1 cellular context compared by ENCODE assay signal in the genomic region with DNA sequence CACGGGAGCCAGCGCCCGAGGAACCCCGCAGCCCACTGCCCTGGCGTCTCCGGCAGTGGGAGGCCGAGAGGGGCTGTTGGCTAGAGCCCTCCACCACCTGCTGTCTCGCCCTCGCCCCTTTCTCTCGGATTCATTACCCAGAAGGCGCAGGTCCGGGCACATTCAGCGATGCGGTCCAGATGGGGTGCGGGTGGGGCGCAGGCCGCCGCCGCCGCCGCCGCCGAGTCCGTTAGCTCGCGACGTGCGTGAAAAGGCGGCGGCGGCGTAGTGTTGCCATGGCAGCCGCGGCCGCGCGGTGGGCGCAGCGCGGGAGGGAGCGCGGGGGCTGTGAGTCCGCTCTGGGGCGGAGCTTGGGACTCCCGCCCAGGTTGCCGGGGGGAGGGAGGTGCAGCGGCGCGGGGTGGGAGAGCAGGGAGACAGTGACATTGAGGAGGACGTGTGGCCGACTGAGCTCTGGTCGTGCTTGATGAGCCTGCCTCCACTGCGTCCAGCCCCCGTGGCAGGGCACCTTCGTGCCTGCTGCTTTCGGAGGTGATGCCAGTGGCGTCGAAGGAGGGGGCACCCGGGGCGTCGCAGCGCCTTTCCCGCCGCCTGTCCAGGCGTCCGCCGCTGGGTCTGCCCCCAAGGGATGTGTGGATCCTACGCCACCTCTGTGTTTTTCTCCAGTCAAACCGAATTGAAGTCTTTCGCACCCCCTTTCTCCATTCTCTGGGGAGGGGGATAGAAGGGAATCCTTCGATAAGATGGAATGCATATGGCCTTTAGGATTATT.
TF ChIP-seq lines count a peak whose summit lies in the region.

A gene (minus strand): TSS at position 358 of the 772 bp plus-strand sequence. CDS start 23,774 bp downstream, outside the sequence.

TF ChIP-seq in HepG2, 621 proteins besides CTCF, POLR2A, EP300 and RAD21 (continued from another document and continues in another):
- TF ChIP-seq SMARCC2 (IDR thresholded peaks at IDR 0.05), result no peak
- TF ChIP-seq ZNF883 (CRISPR knock-in tag; IDR thresholded peaks at IDR 0.05; ENCODE audit: not compliant biosample characterization), result no peak
- no peak for TF ChIP-seq MXD4 (CRISPR knock-in tag; IDR thresholded peaks at IDR 0.05)
- TF ChIP-seq PAX8 (CRISPR knock-in tag; IDR thresholded peaks at IDR 0.05; ENCODE audit: borderline replicate concordance), result no peak
- no peak for TF ChIP-seq ZNF121 (CRISPR knock-in tag; IDR thresholded peaks at IDR 0.05)
- no peak for TF ChIP-seq JUN (CRISPR knock-in tag; IDR thresholded peaks at IDR 0.05)
- TF ChIP-seq PAF1 (CRISPR knock-in tag; IDR thresholded peaks at IDR 0.05), result no peak
- TF ChIP-seq HNRNPLL (IDR thresholded peaks at IDR 0.05; ENCODE audit: low read depth, low read length, poor library complexity, severe bottlenecking), result peak; percentile 91
- no peak for TF ChIP-seq BRD4 (CRISPR knock-in tag; IDR thresholded peaks at IDR 0.05)
- TF ChIP-seq, protein P1, sequence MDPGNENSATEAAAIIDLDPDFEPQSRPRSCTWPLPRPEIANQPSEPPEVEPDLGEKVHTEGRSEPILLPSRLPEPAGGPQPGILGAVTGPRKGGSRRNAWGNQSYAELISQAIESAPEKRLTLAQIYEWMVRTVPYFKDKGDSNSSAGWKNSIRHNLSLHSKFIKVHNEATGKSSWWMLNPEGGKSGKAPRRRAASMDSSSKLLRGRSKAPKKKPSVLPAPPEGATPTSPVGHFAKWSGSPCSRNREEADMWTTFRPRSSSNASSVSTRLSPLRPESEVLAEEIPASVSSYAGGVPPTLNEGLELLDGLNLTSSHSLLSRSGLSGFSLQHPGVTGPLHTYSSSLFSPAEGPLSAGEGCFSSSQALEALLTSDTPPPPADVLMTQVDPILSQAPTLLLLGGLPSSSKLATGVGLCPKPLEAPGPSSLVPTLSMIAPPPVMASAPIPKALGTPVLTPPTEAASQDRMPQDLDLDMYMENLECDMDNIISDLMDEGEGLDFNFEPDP (CRISPR knock-in tag; conservative IDR thresholded peaks at IDR 0.05), result no peak
- 0 out of 2 replicates have a peak, but pooled peaks have one; percentile 20 for TF ChIP-seq ZMYM3 (CRISPR knock-in tag; IDR thresholded peaks at IDR 0.05)
- TF ChIP-seq NFKB2 (CRISPR knock-in tag; IDR thresholded peaks at IDR 0.05; ENCODE audit: borderline replicate concordance), result peak; percentile 77; the same call in 1 of the 2 replicates
- peak; percentile 79; the same call in 1 of the 2 replicates for TF ChIP-seq DMAP1 (CRISPR knock-in tag; IDR thresholded peaks at IDR 0.05)
- no peak for TF ChIP-seq MAFF (IDR thresholded peaks at IDR 0.05; ENCODE audit: low read depth, low read length)
- no peak for TF ChIP-seq ZNF432 (CRISPR knock-in tag; IDR thresholded peaks at IDR 0.05; ENCODE audit: borderline replicate concordance)
- no peak for TF ChIP-seq TEAD2 (CRISPR knock-in tag; IDR thresholded peaks at IDR 0.05)
- TF ChIP-seq, protein P2, sequence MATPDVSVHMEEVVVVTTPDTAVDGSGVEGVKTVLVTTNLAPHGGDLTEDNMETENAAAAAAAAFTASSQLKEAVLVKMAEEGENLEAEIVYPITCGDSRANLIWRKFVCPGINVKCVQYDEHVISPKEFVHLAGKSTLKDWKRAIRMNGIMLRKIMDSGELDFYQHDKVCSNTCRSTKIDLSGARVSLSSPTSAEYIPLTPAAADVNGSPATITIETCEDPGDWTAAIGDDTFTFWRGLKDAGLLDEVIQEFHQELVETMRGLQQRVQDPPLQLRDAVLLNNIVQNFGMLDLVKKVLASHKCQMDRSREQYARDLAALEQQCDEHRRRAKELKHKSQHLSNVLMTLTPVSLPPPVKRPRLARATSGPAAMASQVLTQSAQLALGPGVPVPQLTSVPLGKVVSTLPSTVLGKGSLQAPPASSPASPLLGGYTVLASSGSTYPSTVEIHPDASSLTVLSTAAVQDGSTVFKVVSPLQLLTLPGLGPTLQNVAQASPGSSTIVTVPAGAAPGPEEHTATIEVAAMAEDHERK (CRISPR knock-in tag; IDR thresholded peaks at IDR 0.05; ENCODE audit: low read depth), result 0 out of 2 replicates have a peak, but pooled peaks have one; percentile 15
- TF ChIP-seq, protein P3, sequence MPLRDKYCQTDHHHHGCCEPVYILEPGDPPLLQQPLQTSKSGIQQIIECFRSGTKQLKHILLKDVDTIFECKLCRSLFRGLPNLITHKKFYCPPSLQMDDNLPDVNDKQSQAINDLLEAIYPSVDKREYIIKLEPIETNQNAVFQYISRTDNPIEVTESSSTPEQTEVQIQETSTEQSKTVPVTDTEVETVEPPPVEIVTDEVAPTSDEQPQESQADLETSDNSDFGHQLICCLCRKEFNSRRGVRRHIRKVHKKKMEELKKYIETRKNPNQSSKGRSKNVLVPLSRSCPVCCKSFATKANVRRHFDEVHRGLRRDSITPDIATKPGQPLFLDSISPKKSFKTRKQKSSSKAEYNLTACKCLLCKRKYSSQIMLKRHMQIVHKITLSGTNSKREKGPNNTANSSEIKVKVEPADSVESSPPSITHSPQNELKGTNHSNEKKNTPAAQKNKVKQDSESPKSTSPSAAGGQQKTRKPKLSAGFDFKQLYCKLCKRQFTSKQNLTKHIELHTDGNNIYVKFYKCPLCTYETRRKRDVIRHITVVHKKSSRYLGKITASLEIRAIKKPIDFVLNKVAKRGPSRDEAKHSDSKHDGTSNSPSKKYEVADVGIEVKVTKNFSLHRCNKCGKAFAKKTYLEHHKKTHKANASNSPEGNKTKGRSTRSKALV (CRISPR knock-in tag; IDR thresholded peaks at IDR 0.05), result no peak
- TF ChIP-seq PTBP1 (IDR thresholded peaks at IDR 0.05; ENCODE audit: low read depth, low read length, poor library complexity, severe bottlenecking), result no peak
- TF ChIP-seq, protein P4, sequence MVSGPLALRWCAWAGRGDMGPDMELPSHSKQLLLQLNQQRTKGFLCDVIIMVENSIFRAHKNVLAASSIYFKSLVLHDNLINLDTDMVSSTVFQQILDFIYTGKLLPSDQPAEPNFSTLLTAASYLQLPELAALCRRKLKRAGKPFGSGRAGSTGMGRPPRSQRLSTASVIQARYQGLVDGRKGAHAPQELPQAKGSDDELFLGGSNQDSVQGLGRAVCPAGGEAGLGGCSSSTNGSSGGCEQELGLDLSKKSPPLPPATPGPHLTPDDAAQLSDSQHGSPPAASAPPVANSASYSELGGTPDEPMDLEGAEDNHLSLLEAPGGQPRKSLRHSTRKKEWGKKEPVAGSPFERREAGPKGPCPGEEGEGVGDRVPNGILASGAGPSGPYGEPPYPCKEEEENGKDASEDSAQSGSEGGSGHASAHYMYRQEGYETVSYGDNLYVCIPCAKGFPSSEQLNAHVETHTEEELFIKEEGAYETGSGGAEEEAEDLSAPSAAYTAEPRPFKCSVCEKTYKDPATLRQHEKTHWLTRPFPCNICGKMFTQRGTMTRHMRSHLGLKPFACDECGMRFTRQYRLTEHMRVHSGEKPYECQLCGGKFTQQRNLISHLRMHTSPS (CRISPR knock-in tag; IDR thresholded peaks at IDR 0.05; ENCODE audit: low read depth), result peak; percentile 62; the same call in 1 of the 2 replicates
- no peak for TF ChIP-seq ZNF160 (CRISPR knock-in tag; IDR thresholded peaks at IDR 0.05)
- TF ChIP-seq, protein P5, sequence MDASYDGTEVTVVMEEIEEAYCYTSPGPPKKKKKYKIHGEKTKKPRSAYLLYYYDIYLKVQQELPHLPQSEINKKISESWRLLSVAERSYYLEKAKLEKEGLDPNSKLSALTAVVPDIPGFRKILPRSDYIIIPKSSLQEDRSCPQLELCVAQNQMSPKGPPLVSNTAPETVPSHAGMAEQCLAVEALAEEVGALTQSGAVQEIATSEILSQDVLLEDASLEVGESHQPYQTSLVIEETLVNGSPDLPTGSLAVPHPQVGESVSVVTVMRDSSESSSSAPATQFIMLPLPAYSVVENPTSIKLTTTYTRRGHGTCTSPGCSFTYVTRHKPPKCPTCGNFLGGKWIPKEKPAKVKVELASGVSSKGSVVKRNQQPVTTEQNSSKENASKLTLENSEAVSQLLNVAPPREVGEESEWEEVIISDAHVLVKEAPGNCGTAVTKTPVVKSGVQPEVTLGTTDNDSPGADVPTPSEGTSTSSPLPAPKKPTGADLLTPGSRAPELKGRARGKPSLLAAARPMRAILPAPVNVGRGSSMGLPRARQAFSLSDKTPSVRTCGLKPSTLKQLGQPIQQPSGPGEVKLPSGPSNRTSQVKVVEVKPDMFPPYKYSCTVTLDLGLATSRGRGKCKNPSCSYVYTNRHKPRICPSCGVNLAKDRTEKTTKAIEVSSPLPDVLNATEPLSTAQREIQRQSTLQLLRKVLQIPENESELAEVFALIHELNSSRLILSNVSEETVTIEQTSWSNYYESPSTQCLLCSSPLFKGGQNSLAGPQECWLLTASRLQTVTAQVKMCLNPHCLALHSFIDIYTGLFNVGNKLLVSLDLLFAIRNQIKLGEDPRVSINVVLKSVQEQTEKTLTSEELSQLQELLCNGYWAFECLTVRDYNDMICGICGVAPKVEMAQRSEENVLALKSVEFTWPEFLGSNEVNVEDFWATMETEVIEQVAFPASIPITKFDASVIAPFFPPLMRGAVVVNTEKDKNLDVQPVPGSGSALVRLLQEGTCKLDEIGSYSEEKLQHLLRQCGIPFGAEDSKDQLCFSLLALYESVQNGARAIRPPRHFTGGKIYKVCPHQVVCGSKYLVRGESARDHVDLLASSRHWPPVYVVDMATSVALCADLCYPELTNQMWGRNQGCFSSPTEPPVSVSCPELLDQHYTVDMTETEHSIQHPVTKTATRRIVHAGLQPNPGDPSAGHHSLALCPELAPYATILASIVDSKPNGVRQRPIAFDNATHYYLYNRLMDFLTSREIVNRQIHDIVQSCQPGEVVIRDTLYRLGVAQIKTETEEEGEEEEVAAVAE (CRISPR knock-in tag; IDR thresholded peaks at IDR 0.05; ENCODE audit: borderline replicate concordance), result no peak
- TF ChIP-seq PHF8 (CRISPR knock-in tag; IDR thresholded peaks at IDR 0.05), result peak; percentile 83
- no peak for TF ChIP-seq ZEB1 (IDR thresholded peaks at IDR 0.05; ENCODE audit: insufficient replicate concordance, low read depth)
- TF ChIP-seq, protein P6, sequence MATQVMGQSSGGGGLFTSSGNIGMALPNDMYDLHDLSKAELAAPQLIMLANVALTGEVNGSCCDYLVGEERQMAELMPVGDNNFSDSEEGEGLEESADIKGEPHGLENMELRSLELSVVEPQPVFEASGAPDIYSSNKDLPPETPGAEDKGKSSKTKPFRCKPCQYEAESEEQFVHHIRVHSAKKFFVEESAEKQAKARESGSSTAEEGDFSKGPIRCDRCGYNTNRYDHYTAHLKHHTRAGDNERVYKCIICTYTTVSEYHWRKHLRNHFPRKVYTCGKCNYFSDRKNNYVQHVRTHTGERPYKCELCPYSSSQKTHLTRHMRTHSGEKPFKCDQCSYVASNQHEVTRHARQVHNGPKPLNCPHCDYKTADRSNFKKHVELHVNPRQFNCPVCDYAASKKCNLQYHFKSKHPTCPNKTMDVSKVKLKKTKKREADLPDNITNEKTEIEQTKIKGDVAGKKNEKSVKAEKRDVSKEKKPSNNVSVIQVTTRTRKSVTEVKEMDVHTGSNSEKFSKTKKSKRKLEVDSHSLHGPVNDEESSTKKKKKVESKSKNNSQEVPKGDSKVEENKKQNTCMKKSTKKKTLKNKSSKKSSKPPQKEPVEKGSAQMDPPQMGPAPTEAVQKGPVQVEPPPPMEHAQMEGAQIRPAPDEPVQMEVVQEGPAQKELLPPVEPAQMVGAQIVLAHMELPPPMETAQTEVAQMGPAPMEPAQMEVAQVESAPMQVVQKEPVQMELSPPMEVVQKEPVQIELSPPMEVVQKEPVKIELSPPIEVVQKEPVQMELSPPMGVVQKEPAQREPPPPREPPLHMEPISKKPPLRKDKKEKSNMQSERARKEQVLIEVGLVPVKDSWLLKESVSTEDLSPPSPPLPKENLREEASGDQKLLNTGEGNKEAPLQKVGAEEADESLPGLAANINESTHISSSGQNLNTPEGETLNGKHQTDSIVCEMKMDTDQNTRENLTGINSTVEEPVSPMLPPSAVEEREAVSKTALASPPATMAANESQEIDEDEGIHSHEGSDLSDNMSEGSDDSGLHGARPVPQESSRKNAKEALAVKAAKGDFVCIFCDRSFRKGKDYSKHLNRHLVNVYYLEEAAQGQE (IDR thresholded peaks at IDR 0.05; ENCODE audit: borderline replicate concordance in 1 of 2, low read depth in 1 of 2, low read length in 2 of 2), result no peak
- no peak for TF ChIP-seq KAT8 (CRISPR knock-in tag; IDR thresholded peaks at IDR 0.05)
- peak; percentile 64; the same call in 1 of the 2 replicates for TF ChIP-seq KDM2A (CRISPR knock-in tag; IDR thresholded peaks at IDR 0.05; ENCODE audit: borderline replicate concordance, low read depth)
- TF ChIP-seq NCOA2 (CRISPR knock-in tag; IDR thresholded peaks at IDR 0.05), result no peak
- TF ChIP-seq HIVEP1 (CRISPR knock-in tag; IDR thresholded peaks at IDR 0.05), result no peak; the same call in 1 of the 2 replicates
- no peak for TF ChIP-seq NFE2 (CRISPR knock-in tag; IDR thresholded peaks at IDR 0.05)
- 0 out of 2 replicates have a peak, but pooled peaks have one; percentile 34 for TF ChIP-seq ZNF564 (CRISPR knock-in tag; IDR thresholded peaks at IDR 0.05)
- no peak for TF ChIP-seq SOX5 (CRISPR knock-in tag; IDR thresholded peaks at IDR 0.05; ENCODE audit: borderline replicate concordance)
- TF ChIP-seq U2AF2 (IDR thresholded peaks at IDR 0.05; ENCODE audit: low read depth, low read length), result no peak
- TF ChIP-seq, protein P7, sequence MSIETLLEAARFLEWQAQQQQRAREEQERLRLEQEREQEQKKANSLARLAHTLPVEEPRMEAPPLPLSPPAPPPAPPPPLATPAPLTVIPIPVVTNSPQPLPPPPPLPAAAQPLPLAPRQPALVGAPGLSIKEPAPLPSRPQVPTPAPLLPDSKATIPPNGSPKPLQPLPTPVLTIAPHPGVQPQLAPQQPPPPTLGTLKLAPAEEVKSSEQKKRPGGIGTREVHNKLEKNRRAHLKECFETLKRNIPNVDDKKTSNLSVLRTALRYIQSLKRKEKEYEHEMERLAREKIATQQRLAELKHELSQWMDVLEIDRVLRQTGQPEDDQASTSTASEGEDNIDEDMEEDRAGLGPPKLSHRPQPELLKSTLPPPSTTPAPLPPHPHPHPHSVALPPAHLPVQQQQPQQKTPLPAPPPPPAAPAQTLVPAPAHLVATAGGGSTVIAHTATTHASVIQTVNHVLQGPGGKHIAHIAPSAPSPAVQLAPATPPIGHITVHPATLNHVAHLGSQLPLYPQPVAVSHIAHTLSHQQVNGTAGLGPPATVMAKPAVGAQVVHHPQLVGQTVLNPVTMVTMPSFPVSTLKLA (IDR thresholded peaks at IDR 0.05), result no peak
- no peak for TF ChIP-seq SP2 (CRISPR knock-in tag; IDR thresholded peaks at IDR 0.05)
- no peak for TF ChIP-seq ZNF17 (CRISPR knock-in tag; IDR thresholded peaks at IDR 0.05)
- TF ChIP-seq ZBTB7A (CRISPR knock-in tag; IDR thresholded peaks at IDR 0.05), result no peak
- no peak for TF ChIP-seq ISX (CRISPR knock-in tag; conservative IDR thresholded peaks at IDR 0.05)
- no peak; the same call in 1 of the 2 replicates for TF ChIP-seq ZNF263 (CRISPR knock-in tag; IDR thresholded peaks at IDR 0.05)
- no peak for TF ChIP-seq SYNCRIP (IDR thresholded peaks at IDR 0.05; ENCODE audit: insufficient read depth, low read depth, low read length)
- TF ChIP-seq, protein P8, sequence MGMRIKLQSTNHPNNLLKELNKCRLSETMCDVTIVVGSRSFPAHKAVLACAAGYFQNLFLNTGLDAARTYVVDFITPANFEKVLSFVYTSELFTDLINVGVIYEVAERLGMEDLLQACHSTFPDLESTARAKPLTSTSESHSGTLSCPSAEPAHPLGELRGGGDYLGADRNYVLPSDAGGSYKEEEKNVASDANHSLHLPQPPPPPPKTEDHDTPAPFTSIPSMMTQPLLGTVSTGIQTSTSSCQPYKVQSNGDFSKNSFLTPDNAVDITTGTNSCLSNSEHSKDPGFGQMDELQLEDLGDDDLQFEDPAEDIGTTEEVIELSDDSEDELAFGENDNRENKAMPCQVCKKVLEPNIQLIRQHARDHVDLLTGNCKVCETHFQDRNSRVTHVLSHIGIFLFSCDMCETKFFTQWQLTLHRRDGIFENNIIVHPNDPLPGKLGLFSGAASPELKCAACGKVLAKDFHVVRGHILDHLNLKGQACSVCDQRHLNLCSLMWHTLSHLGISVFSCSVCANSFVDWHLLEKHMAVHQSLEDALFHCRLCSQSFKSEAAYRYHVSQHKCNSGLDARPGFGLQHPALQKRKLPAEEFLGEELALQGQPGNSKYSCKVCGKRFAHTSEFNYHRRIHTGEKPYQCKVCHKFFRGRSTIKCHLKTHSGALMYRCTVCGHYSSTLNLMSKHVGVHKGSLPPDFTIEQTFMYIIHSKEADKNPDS (CRISPR knock-in tag; IDR thresholded peaks at IDR 0.05), result no peak
